Comparison of ENCODE assay signal across 8 cellular contexts in the genomic region with DNA sequence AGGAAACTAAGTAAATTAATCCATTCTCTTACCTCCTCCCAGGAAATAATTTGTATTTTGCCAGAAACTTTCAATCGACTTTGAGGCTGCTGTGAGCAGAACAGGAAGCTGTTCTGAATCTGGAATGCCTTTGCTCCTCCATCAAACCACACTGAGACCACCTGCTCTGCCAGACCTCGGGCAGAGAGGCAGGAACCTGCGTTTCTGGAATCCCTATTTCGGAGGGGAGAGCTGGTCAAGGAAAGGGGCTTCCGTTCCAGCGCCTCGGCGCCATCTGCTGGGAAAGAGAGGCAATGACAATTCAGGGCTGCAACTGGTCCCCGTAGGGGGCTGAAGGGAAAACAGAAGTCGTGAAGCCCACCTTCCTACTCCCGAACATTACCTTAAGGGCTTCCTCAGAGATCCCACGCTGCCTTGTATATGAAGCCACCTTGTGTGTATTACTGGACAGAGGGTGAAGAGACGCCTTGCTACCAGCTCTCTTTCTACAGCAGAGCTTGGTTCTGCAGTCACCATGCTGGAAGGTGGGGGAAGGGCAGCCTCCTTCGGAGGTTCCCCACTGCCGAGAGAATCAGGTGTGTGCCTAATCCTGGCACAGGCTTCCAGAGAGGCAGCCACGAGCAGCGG. TPM values are rescaled to one million over a fixed set of nuclear protein-coding genes. Genes with fewer than 3 reads are reported as not detected.
DNase-seq lines count a peak whose midpoint lies in the region; ATAC-seq and TF ChIP-seq lines count a peak whose summit lies in the region.

No MANE protein-coding gene starts in this region.

- peak; percentile 67 for DNase-seq in Caki2 (ENCODE audit: low read depth)
- DNase-seq in MM.1S: peak; percentile 65
- DNase-seq in SK-N-SH: peak; percentile 92
- DNase-seq in activated naive CD8-positive, alpha-beta T cell treated with anti-CD3 and anti-CD28 coated beads, Interleukin-2, amount 10 ng/mL, durations not matched to agents 7 days and 5 days: peak; percentile 73
- DNase-seq in heart left ventricle: peak; percentile 46 to 85 (median 70)
- DNase-seq in pons (ENCODE audit: low spot score): peak; percentile 71
- peak; percentile 70 for DNase-seq in transverse colon

- in situ Hi-C loops in Caki2 (cut with HindIII; ENCODE audit: low pct_unique_long_range_greater_than_20kb, low sequenced_read_pairs) (no loop called here), transverse colon (cut with MboI; ENCODE audit: low pct_ligation_motif_present in 1 of 4, low pct_unique_long_range_greater_than_20kb in 1 of 4, low sequenced_read_pairs in 3 of 4) (no loop called here)

- intact Hi-C loops in heart left ventricle (cut with DNase I) (loop anchor here in 9 of 10 donors (2.0 to 5.0 kb wide), 5 partner anchors 70 to 80 kb away; no protein-coding TSS in a partner anchor), transverse colon (cut with DNase I; ENCODE audit: low total_unique reads) (loop anchor here (5.0 kb wide), 1 partner anchor 80 kb away; no protein-coding TSS in a partner anchor)

- H3K9me3 ChIP-seq in MM.1S (replicated peaks; ENCODE audit: insufficient read depth, low read length) (no peaks in the 10 kb centered on the region), SK-N-SH (no peaks in the 10 kb centered on the region), heart left ventricle (no peaks in the 10 kb centered on the region), transverse colon (no peaks in the 10 kb centered on the region)

- peak overlapping the region; percentile 73 for H3K4me3 Mint-ChIP-seq in activated naive CD8-positive, alpha-beta T cell treated with anti-CD3 and anti-CD28 coated beads, Interleukin-2, amount 10 ng/mL, durations not matched to agents 7 days and 5 days

- H3K27me3 Mint-ChIP-seq in activated naive CD8-positive, alpha-beta T cell treated with anti-CD3 and anti-CD28 coated beads, Interleukin-2, amount 10 ng/mL, durations not matched to agents 7 days and 5 days: peaks cover 54% of the 10 kb centered on the region

- peaks cover 9% of the 10 kb centered on the region; the same call in 1 of the 2 replicates for H3F3A ChIP-seq in MM.1S (ENCODE audit: insufficient read depth, low read length)
- no peaks in the 10 kb centered on the region for H3F3A ChIP-seq in SK-N-SH (replicated peaks; ENCODE audit: insufficient read depth)

- peak overlapping the region; percentile 41; the same call in 1 of the 2 replicates for H3K9ac ChIP-seq in MM.1S (ENCODE audit: low read length)
- no peak overlapping the region for H3K9ac ChIP-seq in SK-N-SH

- TF ChIP-seq EP300 in SK-N-SH (IDR thresholded peaks at IDR 0.05; ENCODE audit: borderline replicate concordance in 1 of 2, low read depth in 1 of 2, low read length in 1 of 2) (no peak), transverse colon (IDR thresholded peaks at IDR 0.05; ENCODE audit: low read depth) (no peak)

- no peaks in the 10 kb centered on the region for H3K9me3 Mint-ChIP-seq in activated naive CD8-positive, alpha-beta T cell treated with anti-CD3 and anti-CD28 coated beads, Interleukin-2, amount 10 ng/mL, durations not matched to agents 7 days and 5 days

- H3K27ac Mint-ChIP-seq in activated naive CD8-positive, alpha-beta T cell treated with anti-CD3 and anti-CD28 coated beads, Interleukin-2, amount 10 ng/mL, durations not matched to agents 7 days and 5 days: no peak overlapping the region

- peak; percentile 75 for ATAC-seq in GM21737 (IDR thresholded peaks at IDR 0.05; ENCODE audit: unreplicated experiment)
- peak; percentile 72 for ATAC-seq in activated naive CD8-positive, alpha-beta T cell treated with anti-CD3 and anti-CD28 coated beads, Interleukin-2, amount 10 ng/mL, durations not matched to agents 7 days and 5 days (ENCODE audit: low read depth)
- ATAC-seq in heart left ventricle: peak; percentile 74 to 88 (median 80)

- no peaks in the 10 kb centered on the region for H3K36me3 ChIP-seq in MM.1S (replicated peaks; ENCODE audit: insufficient read depth, low read length)
- H3K36me3 ChIP-seq in SK-N-SH (replicated peaks in 1 of 2; ENCODE audit: control insufficient read depth in 1 of 2, insufficient read depth in 2 of 2, low read length in 1 of 2): no peaks in the 10 kb centered on the region
- H3K36me3 ChIP-seq in heart left ventricle: no peaks in the 10 kb centered on the region
- H3K36me3 ChIP-seq in transverse colon: no peaks in the 10 kb centered on the region

- H3K9me2 ChIP-seq in MM.1S (replicated peaks; ENCODE audit: insufficient read depth, low read length) (no peaks in the 10 kb centered on the region), SK-N-SH (no peaks in the 10 kb centered on the region)

- H3K27ac ChIP-seq in MM.1S (ENCODE audit: low read length) (no peak overlapping the region), SK-N-SH (ENCODE audit: low read depth in 2 of 2, low read length in 1 of 2) (peak overlapping the region in 1 of 2 experiments; percentile 17; a peak in 2 of 4 replicates), heart left ventricle (peak overlapping the region in 2 of 12 donors; percentile 8 to 28), transverse colon (no peak overlapping the region)

- CTCF ChIA-PET in SK-N-SH (lab: Yijun Ruan, JAX): interaction anchor here (0.5 to 3.4 kb wide), 92 partner anchors 8 to 595 kb away, joined by 3 to 51 read pairs (median 5); a partner anchor contains a TSS

- TF ChIP-seq CTCF in MM.1S (IDR thresholded peaks at IDR 0.05; ENCODE audit: low read length) (peak; percentile 99), SK-N-SH (IDR thresholded peaks at IDR 0.05) (peak; percentile 98), heart left ventricle (IDR thresholded peaks at IDR 0.05) (peak; percentile 78 to 95 (median 90)), transverse colon (IDR thresholded peaks at IDR 0.05) (peak; percentile 71 to 90 (median 86))

- no peaks in the 10 kb centered on the region for H3K36me3 Mint-ChIP-seq in activated naive CD8-positive, alpha-beta T cell treated with anti-CD3 and anti-CD28 coated beads, Interleukin-2, amount 10 ng/mL, durations not matched to agents 7 days and 5 days

- peak overlapping the region; percentile 94 for H2AFZ ChIP-seq in MM.1S (ENCODE audit: low read length)
- peak overlapping the region; percentile 93 for H2AFZ ChIP-seq in SK-N-SH (ENCODE audit: low read depth)

- no peaks in the 10 kb centered on the region for H3K79me2 ChIP-seq in MM.1S (ENCODE audit: low read length)
- no peaks in the 10 kb centered on the region for H3K79me2 ChIP-seq in SK-N-SH (ENCODE audit: insufficient read depth)

- no peaks in the 10 kb centered on the region for H4K20me1 ChIP-seq in MM.1S (ENCODE audit: insufficient read depth, low read length)
- no peaks in the 10 kb centered on the region for H4K20me1 ChIP-seq in SK-N-SH (ENCODE audit: insufficient read depth)

- peak; percentile 90 for TF ChIP-seq RAD21 in SK-N-SH (IDR thresholded peaks at IDR 0.05; ENCODE audit: low read length)

- H3K4me3 ChIP-seq in MM.1S (ENCODE audit: low read length) (peak overlapping the region; percentile 68), SK-N-SH (ENCODE audit: low read depth in 2 of 2, low read length in 1 of 2) (peak overlapping the region; percentile 45 to 56), heart left ventricle (peak overlapping the region in 10 of 12 donors; percentile 15 to 57 (median 44)), transverse colon (peak overlapping the region in 3 of 4 donors; percentile 17 to 42 (median 18))

- 0 out of 2 replicates have a peak, but pooled peaks cover 2% of the 10 kb centered on the region for H3K4me1 ChIP-seq in MM.1S (ENCODE audit: low read length)
- peaks cover 0 to 11% of the 10 kb centered on the region in 2 experiments; a peak in 1 of 4 replicates for H3K4me1 ChIP-seq in SK-N-SH (ENCODE audit: control insufficient read depth in 1 of 2, insufficient read depth in 2 of 2, low read depth in 1 of 2, low read length in 1 of 2)
- peaks cover 0 to 12% (median 9%) of the 10 kb centered on the region in 12 donors for H3K4me1 ChIP-seq in heart left ventricle
- H3K4me1 ChIP-seq in transverse colon: peaks cover 0 to 14% (median 9%) of the 10 kb centered on the region in 4 donors

- TF ChIP-seq POLR2A in heart left ventricle (IDR thresholded peaks at IDR 0.05) (no peak), transverse colon (IDR thresholded peaks at IDR 0.05) (no peak)

- H3K27me3 ChIP-seq in MM.1S (replicated peaks; ENCODE audit: insufficient read depth, low read length) (0 out of 2 replicates have a peak, but pooled peaks cover 5% of the 10 kb centered on the region), SK-N-SH (ENCODE audit: insufficient read depth) (peaks cover 30% of the 10 kb centered on the region), heart left ventricle (no peaks in the 10 kb centered on the region), transverse colon (peaks cover 6% of the 10 kb centered on the region)

- WGBS in SK-N-SH (ENCODE audit: low lambda C conversion rate): under 1% methylated on average over 17 of the region's 17 CpGs
- 0 to 4% (median 1%) methylated on average over 16 to 17 of the region's 17 CpGs for WGBS in heart left ventricle, 4 donors
- WGBS in transverse colon (ENCODE audit: low coverage in 1 of 2), 2 donors: 0% methylated on average over 17 of the region's 17 CpGs; no CpG with 5 or more reads in 1 of the 2 donors

- H3K4me2 ChIP-seq in MM.1S (ENCODE audit: low read depth, low read length) (peak overlapping the region; percentile 99), SK-N-SH (peak overlapping the region; percentile 85)

- POLR2A ChIA-PET in SK-N-SH (lab: Yijun Ruan, JAX): interaction anchor here (0.9 to 1.0 kb wide), 2 partner anchors 27 to 118 kb away, joined by 3 read pairs; no protein-coding TSS in a partner anchor
- POLR2A ChIA-PET in activated naive CD8-positive, alpha-beta T cell treated with anti-CD3 and anti-CD28 coated beads, Interleukin-2, amount 10 ng/mL, durations not matched to agents 7 days and 5 days (lab: Charles Lee): no interaction called here

- H3K4me1 Mint-ChIP-seq in activated naive CD8-positive, alpha-beta T cell treated with anti-CD3 and anti-CD28 coated beads, Interleukin-2, amount 10 ng/mL, durations not matched to agents 7 days and 5 days: peaks cover 8% of the 10 kb centered on the region

RNA-seq across cellular contexts. Expression of a gene that starts 31.2 kb away (rescaled TPM):
- total RNA-seq in Caki2 (2014; rRNA removed; shearing (Covaris generic); ENCODE audit: low replicate concordance): 0.41 and 1.4 TPM in 2 replicates
- 2.6 and 4.1 TPM in 2 replicates for polyA plus RNA-seq in SK-N-SH (2012; rRNA removed)
- 2.1 and 3.1 TPM in 2 replicates for polyA plus RNA-seq in SK-N-SH (2012; cell fraction: cytosol; rRNA removed)
- polyA plus RNA-seq in SK-N-SH (2012; cell fraction: nucleus; rRNA removed): 10.0 and 12.6 TPM in 2 replicates
- 1 to 10 TPM in 1 of 2 experiments, under 1 TPM in 1; 0.83 to 1.0 TPM for total RNA-seq in activated naive CD8-positive, alpha-beta T cell treated with anti-CD3 and anti-CD28 coated beads, Interleukin-2, amount 10 ng/mL, durations not matched to agents 7 days and 5 days
- 1 to 10 TPM; 2.6 to 9.5 (median 5.1) TPM for total RNA-seq in heart left ventricle
- 1 to 10 TPM; 3.6 to 4.7 TPM for polyA plus RNA-seq in heart left ventricle
- 1 to 10 TPM in 3 of 4 donors, under 1 TPM in 1; 0.40 to 6.7 (median 4.8) TPM for total RNA-seq in transverse colon

Comparison
In these comparisons a context has a peak if more than half of its experiments do, and no peak if none do; other contexts are left out.
1. H3K4me3 ChIP-seq: peak in every context shown above with its lines; median percentile 68 in MM.1S; 50 in SK-N-SH; 44 in heart left ventricle; 18 in transverse colon.